21 cellular contexts compared by ENCODE assay signal in the genomic region with DNA sequence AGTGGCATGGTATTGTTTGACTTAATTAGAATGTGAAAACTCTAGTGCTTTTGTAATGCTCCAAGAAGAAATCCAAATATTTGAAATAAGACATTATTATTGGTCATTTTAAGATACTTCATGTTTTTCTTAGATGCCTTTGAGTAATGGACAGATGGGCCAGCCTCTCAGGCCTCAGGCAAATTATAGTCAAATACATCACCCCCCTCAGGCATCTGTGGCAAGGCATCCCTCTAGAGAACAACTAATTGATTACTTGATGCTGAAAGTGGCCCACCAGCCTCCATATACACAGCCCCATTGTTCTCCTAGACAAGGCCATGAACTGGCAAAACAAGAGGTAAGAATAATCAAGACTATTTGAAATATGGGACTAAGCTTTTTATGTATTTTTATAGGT.
DNase-seq lines count a peak whose midpoint lies in the region; ATAC-seq and TF ChIP-seq lines count a peak whose summit lies in the region.
"Had no signal": no experiment of that assay in that cellular context is flagged by ENCODE, and none has a peak within 500 bp of the region (broad histone marks: within the 10 kb centered on the region; RNA-seq: fewer than 3 reads in every experiment).

No MANE protein-coding gene starts in this region.

- H3K4me3 ChIP-seq in mucosa of descending colon, result no peak overlapping the region
- H3K4me3 ChIP-seq: GM12878, GM23248, MG63, Peyer's patch, SJSA1 had no signal

- no peaks in the 10 kb centered on the region for H3K36me3 ChIP-seq in mucosa of descending colon (ENCODE audit: low read depth)

- intact Hi-C loops in mucosa of descending colon (cut with DNase I, micrococcal nuclease), result no loop called here

- H3K36me3 Mint-ChIP-seq in neural crest cell (ENCODE audit: low read depth), result peaks cover 12% of the 10 kb centered on the region

- no peaks in the 10 kb centered on the region for H3K9me3 ChIP-seq in mucosa of descending colon
- H3K9me3 ChIP-seq: MG63, Peyer's patch, SJSA1 had no signal

- H3K4me1 ChIP-seq in mucosa of descending colon (ENCODE audit: low read depth), result no peaks in the 10 kb centered on the region
- H3K4me1 ChIP-seq: Peyer's patch, SJSA1 had no signal

- TF ChIP-seq CTCF in neural crest cell (conservative IDR thresholded peaks at IDR 0.05) (no peak), mucosa of descending colon (IDR thresholded peaks at IDR 0.05) (no peak)

- H3K27me3 Mint-ChIP-seq in neural crest cell (ENCODE audit: low read depth), result no peaks in the 10 kb centered on the region
- H3K27me3 Mint-ChIP-seq: CD8-positive, alpha-beta memory T cell had no signal

- peak overlapping the region; percentile 17 for H3K4me3 Mint-ChIP-seq in neural crest cell
- H3K4me3 Mint-ChIP-seq: CD8-positive, alpha-beta memory T cell; H9; HFFc6 had no signal

- no peak for ATAC-seq in mucosa of descending colon
- ATAC-seq: GM12878 had no signal

- DNase-seq in DMS 273 (lab: John Stamatoyannopoulos, UW; ENCODE audit: unreplicated experiment), result peak; percentile 43
- no peak for DNase-seq in DMS 273 treated with DMSO at 0.1 percent for 48 hours (lab: John Stamatoyannopoulos, UW)
- DNase-seq in NCI-H524 (lab: John Stamatoyannopoulos, UW), result peak; percentile 50 to 73
- peak; percentile 2 for DNase-seq in RPMI7951 (ENCODE audit: low read depth)
- DNase-seq in neural crest cell (ENCODE audit: low read depth, low spot score), result no peak
- no peak for DNase-seq in NCI-H2081 (lab: John Stamatoyannopoulos, UW)
- DNase-seq in mucosa of descending colon, result no peak
- DNase-seq in cortex of kidney (lab: John Stamatoyannopoulos, UW), result no peak
- DNase-seq: ACHN; AML-193; Calu3; CD8-positive, alpha-beta memory T cell; GM23248; H9; HFFc6; MG63; NCI-H187 treated with DMSO at 0.1 percent for 48 hours; NCI-H748 treated with DMSO at 0.1 percent for 48 hours; Peyer's patch had no signal

- no peak overlapping the region for H3K27ac Mint-ChIP-seq in neural crest cell (ENCODE audit: unreplicated experiment)
- H3K27ac Mint-ChIP-seq: H9, HFFc6 had no signal

- peaks cover 5% of the 10 kb centered on the region for H3K4me1 Mint-ChIP-seq in neural crest cell
- H3K4me1 Mint-ChIP-seq: H9 had no signal

- H3K9me3 Mint-ChIP-seq in neural crest cell, result no peaks in the 10 kb centered on the region
- H3K9me3 Mint-ChIP-seq: CD8-positive, alpha-beta memory T cell; H9; HFFc6 had no signal

Comparison
In these comparisons a context has a peak if more than half of its experiments do, and no peak if none do; other contexts are left out.
1. DNase-seq: peak in DMS 273 (single experiment), NCI-H524 (2 of 2) and RPMI7951 (single experiment); none in DMS 273 treated with DMSO at 0.1 percent for 48 hours (single experiment), neural crest cell (single experiment), NCI-H2081 (0 of 2), mucosa of descending colon (0 of 3) and cortex of kidney (single experiment).